ENCODE assay signal across 21 cellular contexts in the genomic region with DNA sequence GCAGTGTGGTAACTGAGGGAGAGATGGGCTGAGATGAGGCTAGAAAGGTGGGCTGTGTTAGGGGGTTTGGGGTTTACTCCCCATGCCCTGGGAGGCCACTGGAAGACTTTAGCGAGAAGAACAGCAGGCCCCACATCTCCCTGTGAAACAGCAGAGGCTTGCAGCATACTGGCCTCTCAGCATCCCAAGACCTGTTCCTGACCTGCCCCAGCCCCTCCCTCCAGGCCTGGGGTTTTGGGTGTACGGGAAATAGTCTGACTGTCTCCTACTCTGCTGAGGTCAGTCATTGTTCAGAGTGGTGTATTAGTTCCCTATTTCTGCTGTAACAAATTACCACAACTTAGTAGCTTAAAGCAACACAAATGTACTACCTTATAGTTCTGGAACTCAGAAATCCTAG.
"Had no signal": no experiment of that assay in that cellular context is flagged by ENCODE, and none has a peak within 500 bp of the region (broad histone marks: within the 10 kb centered on the region; RNA-seq: fewer than 3 reads in every experiment).

No MANE protein-coding gene starts in this region.

- ATAC-seq: activated CD8-positive, alpha-beta memory T cell treated with anti-CD3 and anti-CD28 coated beads, Interleukin-2, amount 10 ng/mL, durations not matched to agents 7 days and 5 days; gastrocnemius medialis; naive thymus-derived CD8-positive, alpha-beta T cell; stimulated activated naive CD8-positive, alpha-beta T cell treated with anti-CD3 and anti-CD28 coated beads, Interleukin-15, Interleukin-2, amounts not matched to agents 100 U/mL and 50 U/mL, for 24 hours; T-cell had no signal

- H3K36me3 ChIP-seq: gastrocnemius medialis, heart left ventricle, transverse colon had no signal

- H3K4me3 Mint-ChIP-seq: activated CD4-positive, alpha-beta memory T cell treated with anti-CD3 and anti-CD28 coated beads for 36 hours; activated CD8-positive, alpha-beta memory T cell treated with anti-CD3 and anti-CD28 coated beads, Interleukin-2, amount 10 ng/mL, durations not matched to agents 7 days and 5 days; activated T-cell treated with anti-CD3 and anti-CD28 coated beads, Interleukin-2, amount 50 U/mL, for 24 hours; endodermal cell; immature natural killer cell; naive thymus-derived CD8-positive, alpha-beta T cell; T-cell had no signal

- H3K27ac Mint-ChIP-seq: activated CD4-positive, alpha-beta memory T cell treated with anti-CD3 and anti-CD28 coated beads for 36 hours; activated CD8-positive, alpha-beta memory T cell treated with anti-CD3 and anti-CD28 coated beads, Interleukin-2, amount 10 ng/mL, durations not matched to agents 7 days and 5 days; activated T-cell treated with anti-CD3 and anti-CD28 coated beads, Interleukin-2, amount 50 U/mL, for 24 hours; endodermal cell; T-cell had no signal

- H3K27me3 ChIP-seq: dorsolateral prefrontal cortex, gastrocnemius medialis, heart left ventricle, transverse colon had no signal

- H3K27ac ChIP-seq: dorsolateral prefrontal cortex, gastrocnemius medialis, transverse colon had no signal

- H3K9me3 ChIP-seq: gastrocnemius medialis, transverse colon had no signal

- H3K4me3 ChIP-seq: dorsolateral prefrontal cortex, gastrocnemius medialis, heart left ventricle, transverse colon had no signal

- H3K27me3 Mint-ChIP-seq: activated CD4-positive, alpha-beta memory T cell treated with anti-CD3 and anti-CD28 coated beads for 36 hours; activated CD8-positive, alpha-beta memory T cell treated with anti-CD3 and anti-CD28 coated beads, Interleukin-2, amount 10 ng/mL, durations not matched to agents 7 days and 5 days; activated T-cell treated with anti-CD3 and anti-CD28 coated beads, Interleukin-2, amount 50 U/mL, for 24 hours; naive thymus-derived CD8-positive, alpha-beta T cell; T-cell had no signal

- H3K36me3 Mint-ChIP-seq: immature natural killer cell; naive thymus-derived CD8-positive, alpha-beta T cell; T-cell had no signal

- DNase-seq: activated CD4-positive, alpha-beta memory T cell treated with anti-CD3 and anti-CD28 coated beads for 36 hours; activated CD4-positive, CD25-positive, alpha-beta regulatory T cell treated with anti-CD3 and anti-CD28 coated beads, Interleukin-2, amount 50 U/mL, for 72 hours; activated CD8-positive, alpha-beta memory T cell treated with anti-CD3 and anti-CD28 coated beads, Interleukin-2, amount 10 ng/mL, durations not matched to agents 7 days and 5 days; activated effector memory CD4-positive, alpha-beta T cell treated with Interleukin-2 at 50 U/mL for 16 hours; activated naive CD4-positive, alpha-beta T cell treated with anti-CD3 and anti-CD28 coated beads, Interleukin-2, amount 50 U/mL, for 16 hours; activated T-cell treated with anti-CD3 and anti-CD28 coated beads, Interleukin-2, amount 50 U/mL, for 24 hours; dorsolateral prefrontal cortex; endodermal cell; gastrocnemius medialis; heart left ventricle; immature natural killer cell; left cardiac atrium; mammary epithelial cell; naive thymus-derived CD8-positive, alpha-beta T cell; retina; stimulated activated CD4-positive, alpha-beta T cell treated with anti-CD3 and anti-CD28 coated beads, Interleukin-15, amount 100 ng/mL, for 24 hours; stimulated activated CD4-positive, alpha-beta T cell treated with anti-CD3 and anti-CD28 coated beads, Interleukin-4, amount 100 ng/mL, for 1 hour; stimulated activated naive CD8-positive, alpha-beta T cell treated with anti-CD3 and anti-CD28 coated beads, Interleukin-15, Interleukin-2, amounts not matched to agents 100 U/mL and 50 U/mL, for 24 hours; T-helper 9 cell; transverse colon had no signal
